10 cellular contexts compared by ENCODE assay signal in genomic region chr15:90420488-90420850, GRCh38. TPM values are rescaled to one million over a fixed set of nuclear protein-coding genes. Genes with fewer than 3 reads are reported as not detected.
A peak's percentile ranks its signal among the peaks of the same experiment; 100 is the strongest.
DNase-seq lines count a peak whose midpoint lies in the region; ATAC-seq lines count a peak whose summit lies in the region.
"Had no signal": no experiment of that assay in that cellular context is flagged by ENCODE, and none has a peak within 500 bp of the region (broad histone marks: within the 10 kb centered on the region; RNA-seq: fewer than 3 reads in every experiment).

No MANE protein-coding gene starts in this region.

- no peak for ATAC-seq in activated naive CD8-positive, alpha-beta T cell treated with anti-CD3 and anti-CD28 coated beads, Interleukin-2, amount 50 U/mL, for 24 hours
- no peak for ATAC-seq in stimulated activated naive CD8-positive, alpha-beta T cell treated with anti-CD3 and anti-CD28 coated beads, Interleukin-15, amount 100 ng/mL, for 72 hours
- ATAC-seq in HG03139 (IDR thresholded peaks at IDR 0.05; ENCODE audit: unreplicated experiment), result no peak

- H3K4me3 ChIP-seq in HUES6 (ENCODE audit: low read depth, low read length), result no peak overlapping the region

- peak overlapping the region; percentile 65 for H3K4me3 Mint-ChIP-seq in activated naive CD8-positive, alpha-beta T cell treated with anti-CD3 and anti-CD28 coated beads, Interleukin-2, amount 50 U/mL, for 24 hours
- H3K4me3 Mint-ChIP-seq in immature natural killer cell, result peak overlapping the region; percentile 56 to 77 (median 71)
- H3K4me3 Mint-ChIP-seq in stimulated activated naive CD8-positive, alpha-beta T cell treated with anti-CD3 and anti-CD28 coated beads, Interleukin-15, amount 100 ng/mL, for 72 hours, result peak overlapping the region; percentile 35 to 81

- H3K27ac ChIP-seq in HUES6 (ENCODE audit: low read depth, low read length), result peak overlapping the region; percentile 7; the same call in 1 of the 2 replicates

- H3K4me1 ChIP-seq in HUES6 (ENCODE audit: control insufficient read depth, insufficient read depth, low read length), result peaks cover 26% of the 10 kb centered on the region

- H3K27me3 ChIP-seq in HUES6 (ENCODE audit: control insufficient read depth, insufficient read depth, low read length), result no peaks in the 10 kb centered on the region

- peaks cover 25% of the 10 kb centered on the region for H3K36me3 Mint-ChIP-seq in activated naive CD8-positive, alpha-beta T cell treated with anti-CD3 and anti-CD28 coated beads, Interleukin-2, amount 50 U/mL, for 24 hours (ENCODE audit: low read depth)
- H3K36me3 Mint-ChIP-seq in immature natural killer cell, result peaks cover 0 to 4% (median 0%) of the 10 kb centered on the region in 3 donors

- H3K9me3 Mint-ChIP-seq in activated naive CD8-positive, alpha-beta T cell treated with anti-CD3 and anti-CD28 coated beads, Interleukin-2, amount 50 U/mL, for 24 hours, result peaks cover 13% of the 10 kb centered on the region
- no peaks in the 10 kb centered on the region for H3K9me3 Mint-ChIP-seq in immature natural killer cell
- peaks cover 5 to 9% of the 10 kb centered on the region in 2 donors for H3K9me3 Mint-ChIP-seq in stimulated activated naive CD8-positive, alpha-beta T cell treated with anti-CD3 and anti-CD28 coated beads, Interleukin-15, amount 100 ng/mL, for 72 hours

- no peak overlapping the region for H3K9ac ChIP-seq in HUES6 (ENCODE audit: low read length)

- no peak for DNase-seq in activated naive CD8-positive, alpha-beta T cell treated with anti-CD3 and anti-CD28 coated beads, Interleukin-2, amount 50 U/mL, for 24 hours
- DNase-seq in immature natural killer cell, result no peak
- no peak for DNase-seq in stimulated activated naive CD8-positive, alpha-beta T cell treated with anti-CD3 and anti-CD28 coated beads, Interleukin-15, amount 100 ng/mL, for 72 hours
- no peak for DNase-seq in Ammon's horn (ENCODE audit: low spot score)
- DNase-seq in SW480 (ENCODE audit: low spot score), result no peak
- no peak for DNase-seq in DMS53 (lab: John Stamatoyannopoulos, UW)
- DNase-seq: NCI-H2081, SIG-M5 had no signal

- peak overlapping the region; percentile 97 for H3K27ac Mint-ChIP-seq in activated naive CD8-positive, alpha-beta T cell treated with anti-CD3 and anti-CD28 coated beads, Interleukin-2, amount 50 U/mL, for 24 hours
- peak overlapping the region; percentile 81 to 97 (median 88) for H3K27ac Mint-ChIP-seq in immature natural killer cell
- peak overlapping the region; percentile 99 to 100 for H3K27ac Mint-ChIP-seq in stimulated activated naive CD8-positive, alpha-beta T cell treated with anti-CD3 and anti-CD28 coated beads, Interleukin-15, amount 100 ng/mL, for 72 hours

- H3K4me1 Mint-ChIP-seq in activated naive CD8-positive, alpha-beta T cell treated with anti-CD3 and anti-CD28 coated beads, Interleukin-2, amount 50 U/mL, for 24 hours, result peaks cover 88% of the 10 kb centered on the region
- H3K4me1 Mint-ChIP-seq in immature natural killer cell, result peaks cover 92 to 93% of the 10 kb centered on the region in 2 donors
- H3K4me1 Mint-ChIP-seq in stimulated activated naive CD8-positive, alpha-beta T cell treated with anti-CD3 and anti-CD28 coated beads, Interleukin-15, amount 100 ng/mL, for 72 hours, result peaks cover 87% of the 10 kb centered on the region

- H3K9me3 ChIP-seq in HUES6 (ENCODE audit: control insufficient read depth, insufficient read depth, low read depth, low read length), result no peaks in the 10 kb centered on the region

- H3K27me3 Mint-ChIP-seq in activated naive CD8-positive, alpha-beta T cell treated with anti-CD3 and anti-CD28 coated beads, Interleukin-2, amount 50 U/mL, for 24 hours, result no peaks in the 10 kb centered on the region
- H3K27me3 Mint-ChIP-seq in immature natural killer cell (ENCODE audit: low read depth in 3 of 3), result peaks cover 0 to 3% (median 2%) of the 10 kb centered on the region in 3 donors
- no peaks in the 10 kb centered on the region for H3K27me3 Mint-ChIP-seq in stimulated activated naive CD8-positive, alpha-beta T cell treated with anti-CD3 and anti-CD28 coated beads, Interleukin-15, amount 100 ng/mL, for 72 hours

- H3K36me3 ChIP-seq in HUES6 (ENCODE audit: control insufficient read depth, insufficient read depth, low read length), result no peaks in the 10 kb centered on the region

RNA-seq across cellular contexts. Expression of gene IQGAP1, which starts 32.4 kb away (rescaled TPM):
- 100 to 1,000 TPM; 179 to 346 (median 238) TPM for polyA plus RNA-seq in immature natural killer cell
